In genomic region chr2:113979172-113980128, GRCh38 we compare ENCODE assay signal across 8 cellular contexts.
DNase-seq lines count a peak whose midpoint lies in the region; ATAC-seq and TF ChIP-seq lines count a peak whose summit lies in the region.

No MANE protein-coding gene starts in this region.

- WGBS in esophagus muscularis mucosa = 83% methylated on average over 54 of the region's 94 CpGs

- DNase-seq in GM13976 (ENCODE audit: low spot score) (peak; percentile 70), esophagus muscularis mucosa (ENCODE audit: extremely low spot score) (no peak), NOMO-1 (lab: John Stamatoyannopoulos, UW; ENCODE audit: unreplicated experiment in 2 of 2) (no peak), LoVo (ENCODE audit: low spot score) (no peak)
- peak; percentile 64 to 72 for DNase-seq in activated CD4-positive, alpha-beta T cell treated with anti-CD3 and anti-CD28 coated beads, Interleukin-2, amount 50 U/mL, for 48 hours
- peak; percentile 61 for DNase-seq in stimulated activated CD4-positive, alpha-beta T cell treated with anti-CD3 and anti-CD28 coated beads, Interleukin-4, amount 100 ng/mL, for 1 hour

- H3K27ac ChIP-seq in esophagus muscularis mucosa (replicated peaks in 1 of 4) = no peak overlapping the region

- no peak for ATAC-seq in HG02610 (IDR thresholded peaks at IDR 0.05; ENCODE audit: unreplicated experiment)
- no peak for ATAC-seq in GM21786 (IDR thresholded peaks at IDR 0.05; ENCODE audit: unreplicated experiment)

- peaks cover 0 to 4% (median 2%) of the 10 kb centered on the region in 4 donors for H3K9me3 ChIP-seq in esophagus muscularis mucosa

- no peak overlapping the region for H3K4me3 ChIP-seq in esophagus muscularis mucosa

- TF ChIP-seq CTCF in GM13976 (IDR thresholded peaks at IDR 0.05; ENCODE audit: borderline replicate concordance, control extremely low read depth, extremely low read depth, insufficient read depth, missing control alignments) = peak; percentile 19
- TF ChIP-seq CTCF in esophagus muscularis mucosa (IDR thresholded peaks at IDR 0.05) = peak in 2 of 3 experiments; percentile 46 to 61

- intact Hi-C loops in esophagus muscularis mucosa (cut with DNase I) = no loop called here

- peaks cover 0 to 9% (median 6%) of the 10 kb centered on the region in 4 donors for H3K36me3 ChIP-seq in esophagus muscularis mucosa

- TF ChIP-seq POLR2A in esophagus muscularis mucosa (IDR thresholded peaks at IDR 0.05; ENCODE audit: low read depth) = no peak

- H3K27me3 ChIP-seq in esophagus muscularis mucosa = no peaks in the 10 kb centered on the region

- in situ Hi-C loops in GM13976 (cut with MboI; ENCODE audit: low sequenced_read_pairs, unreplicated experiment) = no loop called here

- no peak for TF ChIP-seq EP300 in esophagus muscularis mucosa (IDR thresholded peaks at IDR 0.05)

- peaks cover 0 to 9% (median 3%) of the 10 kb centered on the region in 4 donors for H3K4me1 ChIP-seq in esophagus muscularis mucosa

Comparison
In these comparisons a context has a peak if more than half of its experiments do, and no peak if none do; other contexts are left out.
1. DNase-seq: peak in GM13976 (single experiment), activated CD4-positive, alpha-beta T cell treated with anti-CD3 and anti-CD28 coated beads, Interleukin-2, amount 50 U/mL, for 48 hours (2 of 2) and stimulated activated CD4-positive, alpha-beta T cell treated with anti-CD3 and anti-CD28 coated beads, Interleukin-4, amount 100 ng/mL, for 1 hour (single experiment); none in esophagus muscularis mucosa (single experiment), NOMO-1 (0 of 2) and LoVo (single experiment).